12 cellular contexts compared by ENCODE assay signal in genomic region chr7:380724-381210, GRCh38.
DNase-seq lines count a peak whose midpoint lies in the region; ATAC-seq and TF ChIP-seq lines count a peak whose summit lies in the region.
"Had no signal": no experiment of that assay in that cellular context is flagged by ENCODE, and none has a peak within 500 bp of the region (broad histone marks: within the 10 kb centered on the region; RNA-seq: fewer than 3 reads in every experiment).

No MANE protein-coding gene starts in this region.

- H3K9me3 ChIP-seq in HEK293 (ENCODE audit: control insufficient read depth, insufficient read depth, low read depth, low read length) (no peaks in the 10 kb centered on the region), spleen (peaks cover 0 to 32% (median 23%) of the 10 kb centered on the region in 8 donors), esophagus muscularis mucosa (peaks cover 0 to 36% (median 21%) of the 10 kb centered on the region in 4 donors)
- H3K9me3 ChIP-seq: ovary had no signal

- peaks cover 19% of the 10 kb centered on the region for H3K4me1 Mint-ChIP-seq in activated T-cell treated with anti-CD3 and anti-CD28 coated beads, Interleukin-2, amount 50 U/mL, for 72 hours (ENCODE audit: low read depth)

- POLR2A ChIA-PET in HEK293 (lab: Yijun Ruan, JAX) = no interaction called here

- CTCF ChIA-PET in HEK293 (lab: Yijun Ruan, JAX) = interaction anchor here (0.6 kb wide), 1 partner anchor 15 kb away, joined by 3 read pairs; no protein-coding TSS in a partner anchor

- H3K27me3 ChIP-seq in spleen (replicated peaks in 1 of 7) (peaks cover 0 to 40% (median 0%) of the 10 kb centered on the region in 7 donors), esophagus muscularis mucosa (peaks cover 0 to 35% (median 3%) of the 10 kb centered on the region in 4 donors)
- H3K27me3 ChIP-seq: ovary had no signal

- peak; percentile 16 for DNase-seq in activated T-cell treated with anti-CD3 and anti-CD28 coated beads, Interleukin-2, amount 50 U/mL, for 1 hour
- no peak for DNase-seq in activated T-cell treated with anti-CD3 and anti-CD28 coated beads, Interleukin-2, amount 50 U/mL, for 72 hours
- DNase-seq in ecto neural progenitor cell (ENCODE audit: low spot score) (peak; percentile 49), spleen (peak; percentile 55), retina (no peak), esophagus muscularis mucosa (ENCODE audit: extremely low spot score) (no peak)
- DNase-seq: anterior cingulate cortex; MM.1S; stimulated activated CD4-positive, alpha-beta T cell treated with anti-CD3 and anti-CD28 coated beads, Interleukin-12 subunit alpha, Interleukin-12 subunit beta, amount 100 ng/mL, for 4 hours had no signal

- 54 to 93% (median 81%) methylated on average over 5 to 8 of the region's 8 CpGs for WGBS in spleen, 5 donors
- WGBS in esophagus muscularis mucosa = 79% methylated on average over 5 of the region's 8 CpGs

- no peaks in the 10 kb centered on the region for H3K27me3 Mint-ChIP-seq in activated T-cell treated with anti-CD3 and anti-CD28 coated beads, Interleukin-2, amount 50 U/mL, for 72 hours (ENCODE audit: low read depth)

- no peak for TF ChIP-seq CTCF in HEK293 (tag by site-specific recombination; IDR thresholded peaks at IDR 0.05)
- TF ChIP-seq CTCF in spleen (IDR thresholded peaks at IDR 0.05 in 8 of 11, conservative IDR thresholded peaks at IDR 0.05 in 3 of 11) = no peak
- TF ChIP-seq CTCF in esophagus muscularis mucosa (IDR thresholded peaks at IDR 0.05) = no peak

- H3K27ac ChIP-seq in HEK293 (ENCODE audit: extremely low read depth, low read depth, low read length) (no peak overlapping the region), spleen (peak overlapping the region in 1 of 8 donors; percentile 58), esophagus muscularis mucosa (replicated peaks in 1 of 4) (no peak overlapping the region)
- H3K27ac ChIP-seq: ovary had no signal

- H3K36me3 ChIP-seq in HEK293 (ENCODE audit: control insufficient read depth in 2 of 2, insufficient read depth in 1 of 2, low read length in 2 of 2) = no peaks in the 10 kb centered on the region
- no peaks in the 10 kb centered on the region for H3K36me3 ChIP-seq in spleen
- H3K36me3 ChIP-seq in esophagus muscularis mucosa = no peaks in the 10 kb centered on the region
- H3K36me3 ChIP-seq: ovary had no signal

- TF ChIP-seq POLR2A in spleen (IDR thresholded peaks at IDR 0.05) (no peak), esophagus muscularis mucosa (IDR thresholded peaks at IDR 0.05; ENCODE audit: low read depth) (no peak)

- peak overlapping the region in 1 of 2 donors; percentile 55 for H3K4me3 Mint-ChIP-seq in activated T-cell treated with anti-CD3 and anti-CD28 coated beads, Interleukin-2, amount 50 U/mL, for 72 hours

- no peaks in the 10 kb centered on the region for H3K4me1 ChIP-seq in HEK293 (ENCODE audit: control insufficient read depth, insufficient read depth, low read length)
- H3K4me1 ChIP-seq in spleen = peaks cover 14 to 67% (median 45%) of the 10 kb centered on the region in 6 donors
- peaks cover 14 to 32% (median 22%) of the 10 kb centered on the region in 4 donors for H3K4me1 ChIP-seq in esophagus muscularis mucosa

- no peak for TF ChIP-seq EP300 in esophagus muscularis mucosa (IDR thresholded peaks at IDR 0.05)

- intact Hi-C loops in spleen (cut with DNase I; ENCODE audit: low total_unique reads) (no loop called here), esophagus muscularis mucosa (cut with DNase I) (no loop called here)

- peaks cover 4 to 7% of the 10 kb centered on the region in 2 donors for H3K9me3 Mint-ChIP-seq in activated T-cell treated with anti-CD3 and anti-CD28 coated beads, Interleukin-2, amount 50 U/mL, for 72 hours

- H3K4me3 ChIP-seq in HEK293 (ENCODE audit: low read depth, low read length) = no peak overlapping the region
- no peak overlapping the region for H3K4me3 ChIP-seq in spleen
- H3K4me3 ChIP-seq in esophagus muscularis mucosa = no peak overlapping the region
- H3K4me3 ChIP-seq: ovary had no signal

- ATAC-seq in activated T-cell treated with anti-CD3 and anti-CD28 coated beads, Interleukin-2, amount 50 U/mL, for 72 hours (replicated peaks in 1 of 2) = no peak
- ATAC-seq in HG03175 (IDR thresholded peaks at IDR 0.05; ENCODE audit: unreplicated experiment) = no peak

- H3K27ac Mint-ChIP-seq in activated T-cell treated with anti-CD3 and anti-CD28 coated beads, Interleukin-2, amount 50 U/mL, for 72 hours = no peak overlapping the region

- peaks cover 4 to 9% of the 10 kb centered on the region in 2 donors for H3K36me3 Mint-ChIP-seq in activated T-cell treated with anti-CD3 and anti-CD28 coated beads, Interleukin-2, amount 50 U/mL, for 72 hours (ENCODE audit: insufficient read depth in 2 of 2)

TF ChIP-seq in HEK293, 187 proteins besides CTCF, POLR2A, EP300 and RAD21:
- TF ChIP-seq ZNF654 (tag by site-specific recombination; IDR thresholded peaks at IDR 0.05; ENCODE audit: low read depth) (no peak), ZNF561 (tag by site-specific recombination; IDR thresholded peaks at IDR 0.05; ENCODE audit: borderline replicate concordance) (no peak), ZNF510 (tag by site-specific recombination; IDR thresholded peaks at IDR 0.05; ENCODE audit: insufficient replicate concordance) (no peak), PATZ1 (tag by site-specific recombination; IDR thresholded peaks at IDR 0.05) (no peak), ZNF555 (tag by site-specific recombination; conservative IDR thresholded peaks at IDR 0.05) (no peak), ZBTB26 (tag by site-specific recombination; optimal IDR thresholded peaks at IDR 0.05) (no peak), ZNF600 (tag by site-specific recombination; IDR thresholded peaks at IDR 0.05) (no peak), ZNF341 (tag by site-specific recombination; IDR thresholded peaks at IDR 0.05; ENCODE audit: low read depth) (0 out of 2 replicates have a peak, but pooled peaks have one; percentile 11)
TF ChIP-seq in HEK293: peak in this region for 1.

Comparison
In these comparisons a context has a peak if more than half of its experiments do, and no peak if none do; other contexts are left out.
1. DNase-seq: peak in activated T-cell treated with anti-CD3 and anti-CD28 coated beads, Interleukin-2, amount 50 U/mL, for 1 hour (single experiment), ecto neural progenitor cell (single experiment) and spleen (single experiment); none in activated T-cell treated with anti-CD3 and anti-CD28 coated beads, Interleukin-2, amount 50 U/mL, for 72 hours (0 of 2), retina (single experiment) and esophagus muscularis mucosa (single experiment).